In the genomic region with DNA sequence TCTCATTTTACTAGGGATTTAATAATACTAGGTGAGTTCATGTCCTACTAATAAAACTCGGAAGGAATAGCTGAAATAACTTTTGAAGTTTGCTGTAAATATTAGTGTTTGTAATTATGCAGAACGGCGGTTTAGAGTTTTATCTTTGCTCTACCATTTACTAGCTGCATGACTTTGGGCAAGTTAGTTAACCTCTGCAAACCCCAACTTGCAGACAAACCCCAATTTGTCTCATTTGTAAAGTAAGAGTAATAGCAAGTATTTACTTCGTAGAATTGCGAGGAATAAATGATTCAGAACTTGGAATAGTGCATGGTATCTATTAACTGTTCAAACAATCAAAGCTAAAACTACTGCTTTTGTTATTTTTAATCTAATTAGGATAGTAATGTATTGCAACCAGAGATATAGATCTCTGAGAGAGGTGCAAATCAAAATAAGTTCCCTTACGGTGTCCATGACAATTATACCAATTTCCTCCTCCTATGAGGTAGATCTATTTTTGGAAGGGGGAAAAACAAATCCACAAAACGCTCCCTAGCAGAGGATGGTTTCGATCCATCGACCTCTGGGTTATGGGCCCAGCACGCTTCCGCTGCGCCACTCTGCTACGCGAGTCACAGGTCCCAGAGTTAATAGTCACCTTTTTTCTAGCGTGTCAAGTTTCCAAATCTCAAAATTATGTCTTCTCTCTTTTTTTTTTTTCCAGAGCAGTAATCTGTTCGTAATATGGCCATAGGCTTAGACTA, we compare ENCODE assay signal across 8 cellular contexts. TPM values are rescaled to one million over a fixed set of nuclear protein-coding genes. Genes with fewer than 3 reads are reported as not detected.
A peak's percentile ranks its signal among the peaks of the same experiment; 100 is the strongest.
DNase-seq lines count a peak whose midpoint lies in the region; ATAC-seq and TF ChIP-seq lines count a peak whose summit lies in the region.

No MANE protein-coding gene starts in this region.

- H3K14ac ChIP-seq in mesenchymal stem cell (ENCODE audit: low read length in 2 of 2), result no peak overlapping the region

- H2AFZ ChIP-seq in KMS-11 (ENCODE audit: low read depth) (peak overlapping the region; percentile 62; the same call in 1 of the 2 replicates), SK-N-SH (ENCODE audit: low read depth) (no peak overlapping the region), mesenchymal stem cell (ENCODE audit: low read depth, low read length) (no peak overlapping the region)

- no peaks in the 10 kb centered on the region for H3K9me3 ChIP-seq in SK-N-SH
- H3K9me3 ChIP-seq in adipocyte (ENCODE audit: control insufficient read depth, low read length), result no peaks in the 10 kb centered on the region
- H3K9me3 ChIP-seq in mesenchymal stem cell (ENCODE audit: control insufficient read depth, low read length), result no peaks in the 10 kb centered on the region

- no peak for ATAC-seq in HG02970 (IDR thresholded peaks at IDR 0.05; ENCODE audit: low FRiP score, unreplicated experiment)

- CTCF ChIA-PET in SK-N-SH (lab: Yijun Ruan, JAX), result interaction anchor here (1.4 to 4.9 kb wide), 4 partner anchors 8 to 265 kb away, joined by 4 to 25 read pairs (median 8); a partner anchor contains a TSS

- no peak overlapping the region for H3K23ac ChIP-seq in mesenchymal stem cell (ENCODE audit: low read length in 2 of 2)

- no peak overlapping the region for H3K18ac ChIP-seq in mesenchymal stem cell (ENCODE audit: low read depth in 1 of 2, low read length in 2 of 2)

- H3K36me3 ChIP-seq in KMS-11 (ENCODE audit: insufficient read depth), result no peaks in the 10 kb centered on the region
- no peaks in the 10 kb centered on the region for H3K36me3 ChIP-seq in SK-N-SH (replicated peaks in 1 of 2; ENCODE audit: control insufficient read depth in 1 of 2, insufficient read depth in 2 of 2, low read length in 1 of 2)
- H3K36me3 ChIP-seq in adipocyte (ENCODE audit: control insufficient read depth, insufficient read depth, low read length, severe bottlenecking), result no peaks in the 10 kb centered on the region
- H3K36me3 ChIP-seq in mesenchymal stem cell (ENCODE audit: control insufficient read depth in 1 of 2, insufficient read depth in 2 of 2, low read depth in 1 of 2, low read length in 2 of 2), result no peaks in the 10 kb centered on the region

- H3K9me2 ChIP-seq in SK-N-SH, result no peaks in the 10 kb centered on the region

- TF ChIP-seq EP300 in SK-N-SH (IDR thresholded peaks at IDR 0.05; ENCODE audit: borderline replicate concordance in 1 of 2, low read depth in 1 of 2, low read length in 1 of 2), result no peak

- peaks cover 35% of the 10 kb centered on the region for H3F3A ChIP-seq in SK-N-SH (replicated peaks; ENCODE audit: insufficient read depth)

- no peak overlapping the region for H2BK120ac ChIP-seq in mesenchymal stem cell (ENCODE audit: low read depth, low read length)

- POLR2A ChIA-PET in SK-N-SH (lab: Yijun Ruan, JAX), result interaction anchor here (0.9 kb wide), 1 partner anchor 45 kb away, joined by 3 read pairs; a partner anchor contains a TSS

- H2BK12ac ChIP-seq in mesenchymal stem cell (ENCODE audit: low read length in 2 of 2), result no peak overlapping the region

- no peak overlapping the region for H2BK5ac ChIP-seq in mesenchymal stem cell (ENCODE audit: low read depth, low read length, poor library complexity, severe bottlenecking)

- H3K27me3 ChIP-seq in KMS-11 (ENCODE audit: insufficient read depth, low read depth), result no peaks in the 10 kb centered on the region
- no peaks in the 10 kb centered on the region for H3K27me3 ChIP-seq in SK-N-SH (ENCODE audit: insufficient read depth)
- H3K27me3 ChIP-seq in adipocyte (replicated peaks; ENCODE audit: control insufficient read depth, insufficient read depth, low read length), result peaks cover 16% of the 10 kb centered on the region
- peaks cover 0 to 24% of the 10 kb centered on the region in 2 experiments for H3K27me3 ChIP-seq in mesenchymal stem cell (ENCODE audit: control insufficient read depth in 1 of 2, insufficient read depth in 1 of 2, low read length in 2 of 2)

- H3K79me2 ChIP-seq in KMS-11 (ENCODE audit: insufficient read depth, low read depth), result no peaks in the 10 kb centered on the region
- no peaks in the 10 kb centered on the region for H3K79me2 ChIP-seq in SK-N-SH (ENCODE audit: insufficient read depth)

- no peak overlapping the region for H3K4ac ChIP-seq in mesenchymal stem cell (ENCODE audit: low read depth in 1 of 2, low read length in 2 of 2)

- no peaks in the 10 kb centered on the region for H4K20me1 ChIP-seq in KMS-11 (ENCODE audit: insufficient read depth)
- H4K20me1 ChIP-seq in SK-N-SH (ENCODE audit: insufficient read depth), result no peaks in the 10 kb centered on the region

- H4K91ac ChIP-seq in mesenchymal stem cell (ENCODE audit: low read length), result no peak overlapping the region

- peak overlapping the region; percentile 86 for H3K4me2 ChIP-seq in KMS-11
- H3K4me2 ChIP-seq in SK-N-SH, result peak overlapping the region; percentile 67
- peak overlapping the region; percentile 16 for H3K4me2 ChIP-seq in mesenchymal stem cell (ENCODE audit: low read length, poor library complexity, severe bottlenecking)

- H3K27ac ChIP-seq in KMS-11 (peak overlapping the region; percentile 28; the same call in 1 of the 2 replicates), SK-N-SH (ENCODE audit: low read depth in 2 of 2, low read length in 1 of 2) (no peak overlapping the region), mesenchymal stem cell (ENCODE audit: low read length, poor library complexity, severe bottlenecking) (no peak overlapping the region)

- H4K8ac ChIP-seq in mesenchymal stem cell (ENCODE audit: low read length), result no peak overlapping the region

- H3K9ac ChIP-seq in KMS-11, result no peak overlapping the region; the same call in 1 of the 2 replicates
- no peak overlapping the region for H3K9ac ChIP-seq in SK-N-SH
- H3K9ac ChIP-seq in adipocyte (ENCODE audit: low read length), result no peak overlapping the region
- peak overlapping the region; percentile 18 for H3K9ac ChIP-seq in mesenchymal stem cell (ENCODE audit: low read length)

- TF ChIP-seq CTCF in KMS-11 (conservative IDR thresholded peaks at IDR 0.05; ENCODE audit: low read depth, low read length) (no peak), SK-N-SH (IDR thresholded peaks at IDR 0.05) (no peak)

- H3K79me1 ChIP-seq in mesenchymal stem cell (replicated peaks; ENCODE audit: low read length, poor library complexity, severe bottlenecking), result no peaks in the 10 kb centered on the region

- TF ChIP-seq RAD21 in SK-N-SH (IDR thresholded peaks at IDR 0.05; ENCODE audit: low read length), result no peak

- H2BK15ac ChIP-seq in mesenchymal stem cell (ENCODE audit: low read depth, poor library complexity, severe bottlenecking), result no peak overlapping the region

- DNase-seq in DMS 273 (lab: John Stamatoyannopoulos, UW; ENCODE audit: unreplicated experiment) (peak; percentile 89), SK-N-SH (no peak), adipocyte (ENCODE audit: low read depth) (peak; percentile 65), mesenchymal stem cell (peak; percentile 61), NCI-H187 treated with DMSO at 0.1 percent for 48 hours (lab: John Stamatoyannopoulos, UW) (no peak), epidermal melanocyte (ENCODE audit: insufficient read length, low spot score) (no peak)

- H3K4me3 ChIP-seq in KMS-11 (IDR thresholded peaks at IDR 0.05; ENCODE audit: insufficient read depth, low read depth, low read length), result no peak overlapping the region
- peak overlapping the region; percentile 65 to 71; a peak in 3 of 4 replicates for H3K4me3 ChIP-seq in SK-N-SH (ENCODE audit: low read depth in 2 of 2, low read length in 1 of 2)
- H3K4me3 ChIP-seq in adipocyte (ENCODE audit: low read length), result peak overlapping the region; percentile 72
- peak overlapping the region in 1 of 2 experiments; percentile 72 for H3K4me3 ChIP-seq in mesenchymal stem cell (ENCODE audit: insufficient read depth in 1 of 2, low read depth in 1 of 2, low read length in 2 of 2)

- H3K4me1 ChIP-seq in KMS-11 (ENCODE audit: low read depth, poor library complexity, severe bottlenecking), result peaks cover 42% of the 10 kb centered on the region
- peaks cover 0 to 2% of the 10 kb centered on the region in 2 experiments; a peak in 2 of 4 replicates for H3K4me1 ChIP-seq in SK-N-SH (ENCODE audit: control insufficient read depth in 1 of 2, insufficient read depth in 2 of 2, low read depth in 1 of 2, low read length in 1 of 2)
- H3K4me1 ChIP-seq in adipocyte (ENCODE audit: control insufficient read depth, insufficient read depth, low read length), result peaks cover 12% of the 10 kb centered on the region
- H3K4me1 ChIP-seq in mesenchymal stem cell (ENCODE audit: control insufficient read depth, insufficient read depth, low read depth, low read length), result peaks cover 2% of the 10 kb centered on the region

- H2AK5ac ChIP-seq in mesenchymal stem cell (ENCODE audit: low read length, severe bottlenecking), result no peak overlapping the region

- 6% methylated on average over 16 of the region's 16 CpGs for WGBS in SK-N-SH (ENCODE audit: low lambda C conversion rate)
- WGBS in mesenchymal stem cell, result 0% methylated on average over 9 of the region's 16 CpGs

TF ChIP-seq in SK-N-SH, 30 proteins besides CTCF, POLR2A, EP300 and RAD21 (continues in another document):
- TF ChIP-seq FOXJ3 (CRISPR knock-in tag; IDR thresholded peaks at IDR 0.05) (no peak), RFX5 (IDR thresholded peaks at IDR 0.05; ENCODE audit: low read length) (no peak), EZH2phosphoT487 (IDR thresholded peaks at IDR 0.05; ENCODE audit: borderline replicate concordance, low read depth) (no peak), NRF1 (IDR thresholded peaks at IDR 0.05; ENCODE audit: low read depth, low read length) (no peak), MEF2A (IDR thresholded peaks at IDR 0.05; ENCODE audit: borderline replicate concordance, low read depth) (no peak; the same call in 1 of the 2 replicates), CHD2 (IDR thresholded peaks at IDR 0.05; ENCODE audit: low read length, partially characterized antibody) (peak; percentile 19)
- TF ChIP-seq, protein P1, sequence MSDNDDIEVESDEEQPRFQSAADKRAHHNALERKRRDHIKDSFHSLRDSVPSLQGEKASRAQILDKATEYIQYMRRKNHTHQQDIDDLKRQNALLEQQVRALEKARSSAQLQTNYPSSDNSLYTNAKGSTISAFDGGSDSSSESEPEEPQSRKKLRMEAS (IDR thresholded peaks at IDR 0.05; ENCODE audit: low read depth), result 0 out of 2 replicates have a peak, but pooled peaks have one; percentile 27

RNA-seq across cellular contexts. Expression of a gene that starts 35.1 kb away (rescaled TPM):
- 20.3 and 24.2 TPM in 2 replicates for polyA plus RNA-seq in SK-N-SH (2012; rRNA removed)
- 19.5 and 22.5 TPM in 2 replicates for polyA plus RNA-seq in SK-N-SH (2012; cell fraction: cytosol; rRNA removed)
- polyA plus RNA-seq in SK-N-SH (2012; cell fraction: nucleus; rRNA removed), result 31.8 and 33.3 TPM in 2 replicates
- 31.1 TPM for polyA plus RNA-seq in mesenchymal stem cell (2013, experiment 1 of 2)
- 32.3 TPM for polyA plus RNA-seq in mesenchymal stem cell (2013, experiment 2 of 2)

RNA-seq across cellular contexts. Expression of a gene that starts 53.0 kb away (rescaled TPM):
- 11.1 and 18.0 TPM in 2 replicates for polyA plus RNA-seq in SK-N-SH (2012; rRNA removed)
- 7.2 and 8.9 TPM in 2 replicates for polyA plus RNA-seq in SK-N-SH (2012; cell fraction: cytosol; rRNA removed)
- 31.9 and 47.9 TPM in 2 replicates for polyA plus RNA-seq in SK-N-SH (2012; cell fraction: nucleus; rRNA removed)
- 14.4 TPM for polyA plus RNA-seq in mesenchymal stem cell (2013, experiment 1 of 2)
- 13.8 TPM for polyA plus RNA-seq in mesenchymal stem cell (2013, experiment 2 of 2)

Comparison
In these comparisons a context has a peak if more than half of its experiments do, and no peak if none do; other contexts are left out.
1. DNase-seq: peak in DMS 273 (single experiment), adipocyte (single experiment) and mesenchymal stem cell (single experiment); none in SK-N-SH (single experiment), NCI-H187 treated with DMSO at 0.1 percent for 48 hours (single experiment) and epidermal melanocyte (single experiment).
2. H3K4me2 ChIP-seq: peak in every context shown above with its lines; median percentile 86 in KMS-11; 67 in SK-N-SH; 16 in mesenchymal stem cell.